12 cellular contexts compared by ENCODE assay signal in genomic region chr10:44206127-44206818, GRCh38.
"Had no signal": no experiment of that assay in that cellular context is flagged by ENCODE, and none has a peak within 500 bp of the region (broad histone marks: within the 10 kb centered on the region; RNA-seq: fewer than 3 reads in every experiment).

No MANE protein-coding gene starts in this region.

- DNase-seq: activated CD4-positive, alpha-beta T cell treated with anti-CD3 and anti-CD28 coated beads, Interleukin-2, amount 50 U/mL, for 4 hours; activated CD4-positive, CD25-positive, alpha-beta regulatory T cell treated with anti-CD3 and anti-CD28 coated beads, Interleukin-2, amount 50 U/mL, for 72 hours; activated naive CD4-positive, alpha-beta T cell treated with anti-CD3 and anti-CD28 coated beads for 36 hours; activated naive CD8-positive, alpha-beta T cell treated with anti-CD3 and anti-CD28 coated beads, Interleukin-2, amount 50 U/mL, for 24 hours; mesendoderm; occipital lobe; right cardiac atrium; stimulated activated CD4-positive, alpha-beta T cell treated with anti-CD3 and anti-CD28 coated beads, Interleukin-1b, Interleukin-23, amount 100 ng/mL, for 48 hours had no signal

- H3K9me3 Mint-ChIP-seq: activated naive CD4-positive, alpha-beta T cell treated with anti-CD3 and anti-CD28 coated beads for 36 hours; activated naive CD8-positive, alpha-beta T cell treated with anti-CD3 and anti-CD28 coated beads, Interleukin-2, amount 50 U/mL, for 24 hours; activated T-helper 2 cell treated with anti-CD3 and anti-CD28 coated beads, Interferon-gamma antibody, Interleukin-2, Interleukin-4, amounts not matched to agents 10 μg/mL and 5 μg/mL and 100 μg/mL, durations not matched to agents 14 hours and 24 hours and 36 hours; natural killer cell treated with Interleukin-12 subunit alpha and Interleukin-12 subunit beta and Interleukin-15 and Interleukin-18, amount 100 ng/mL, for 72 hours had no signal

- H3K36me3 ChIP-seq: thoracic aorta had no signal

- H3K27ac ChIP-seq: thoracic aorta had no signal

- H3K4me3 ChIP-seq: thoracic aorta had no signal

- H3K4me1 Mint-ChIP-seq: activated naive CD8-positive, alpha-beta T cell treated with anti-CD3 and anti-CD28 coated beads, Interleukin-2, amount 50 U/mL, for 24 hours had no signal

- H3K36me3 Mint-ChIP-seq: natural killer cell treated with Interleukin-12 subunit alpha and Interleukin-12 subunit beta and Interleukin-15 and Interleukin-18, amount 100 ng/mL, for 72 hours had no signal

- H3K27ac Mint-ChIP-seq: activated naive CD4-positive, alpha-beta T cell treated with anti-CD3 and anti-CD28 coated beads for 36 hours; activated naive CD8-positive, alpha-beta T cell treated with anti-CD3 and anti-CD28 coated beads, Interleukin-2, amount 50 U/mL, for 24 hours; activated T-helper 2 cell treated with anti-CD3 and anti-CD28 coated beads, Interferon-gamma antibody, Interleukin-2, Interleukin-4, amounts not matched to agents 10 μg/mL and 5 μg/mL and 100 μg/mL, durations not matched to agents 14 hours and 24 hours and 36 hours; natural killer cell treated with Interleukin-12 subunit alpha and Interleukin-12 subunit beta and Interleukin-15 and Interleukin-18, amount 100 ng/mL, for 72 hours; progenitor cell of endocrine pancreas had no signal

- H3K4me3 Mint-ChIP-seq: activated naive CD4-positive, alpha-beta T cell treated with anti-CD3 and anti-CD28 coated beads for 36 hours; activated naive CD8-positive, alpha-beta T cell treated with anti-CD3 and anti-CD28 coated beads, Interleukin-2, amount 50 U/mL, for 24 hours; natural killer cell treated with Interleukin-12 subunit alpha and Interleukin-12 subunit beta and Interleukin-15 and Interleukin-18, amount 100 ng/mL, for 72 hours had no signal

- H3K9me3 ChIP-seq: thoracic aorta had no signal

- ATAC-seq: activated naive CD8-positive, alpha-beta T cell treated with anti-CD3 and anti-CD28 coated beads, Interleukin-2, amount 50 U/mL, for 24 hours; right cardiac atrium had no signal
